Comparison of ENCODE assay signal across 8 cellular contexts in the genomic region with DNA sequence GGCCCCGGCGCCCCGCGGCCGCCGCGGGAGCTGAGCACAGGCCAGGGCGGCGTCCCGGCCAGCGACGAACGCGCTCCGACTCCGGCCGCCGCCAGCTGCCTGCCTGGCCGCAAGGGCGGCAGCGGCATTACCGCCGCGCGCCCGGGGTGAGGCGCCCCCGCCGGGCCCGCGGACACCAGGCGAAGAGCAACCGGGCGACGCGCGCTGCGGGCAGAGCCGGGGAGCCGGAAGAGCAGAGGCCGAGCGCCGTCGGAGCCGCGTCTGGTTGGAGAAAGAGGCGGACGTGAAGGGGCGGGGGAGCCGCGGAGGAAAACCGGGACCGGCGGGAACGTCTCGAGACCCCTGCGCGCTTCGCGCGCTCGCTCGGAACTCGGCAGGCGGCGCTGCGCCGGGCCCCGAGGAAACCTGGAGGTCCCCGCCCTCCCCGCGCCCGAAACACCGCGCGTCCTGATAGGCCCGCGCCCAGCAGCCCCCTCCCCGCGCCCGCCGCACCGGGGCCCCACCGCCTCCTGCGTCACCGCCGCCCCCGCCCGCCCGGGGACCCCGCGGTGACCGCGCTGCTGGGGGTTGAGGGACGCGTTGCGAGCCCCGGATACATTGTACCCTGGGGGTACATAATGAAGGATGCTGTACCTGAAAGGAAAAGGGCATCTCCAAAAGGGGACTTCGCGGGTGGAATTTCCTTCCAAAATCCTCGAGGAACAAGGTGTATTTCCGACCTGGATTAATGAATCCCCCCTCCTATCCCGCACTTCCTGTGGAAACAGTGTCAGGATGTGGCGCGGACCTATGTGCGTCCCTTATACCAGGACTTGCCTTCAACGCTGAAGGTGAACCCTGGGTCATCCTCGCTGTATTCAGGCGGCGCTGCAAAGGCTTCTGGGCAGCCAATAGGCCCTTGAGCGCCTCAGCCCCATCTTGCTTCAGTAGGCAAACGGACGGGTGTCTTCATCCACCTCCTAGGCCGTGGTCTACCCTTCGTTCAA. TPM values are rescaled to one million over a fixed set of nuclear protein-coding genes. Genes with fewer than 3 reads are reported as not detected.
A peak's percentile ranks its signal among the peaks of the same experiment; 100 is the strongest.
DNase-seq lines count a peak whose midpoint lies in the region; ATAC-seq and TF ChIP-seq lines count a peak whose summit lies in the region.

No MANE protein-coding gene starts in this region.

- DNase-seq in ELF-1 (ENCODE audit: low read depth, low spot score) (peak; percentile 84), Peyer's patch (peak; percentile 17 to 86 (median 77)), globus pallidus (ENCODE audit: low spot score) (peak; percentile 30), type B pancreatic cell (ENCODE audit: extremely low spot score, unreplicated experiment) (peak; percentile 85)
- peak; percentile 73 for DNase-seq in activated naive CD4-positive, alpha-beta T cell treated with anti-CD3 and anti-CD28 coated beads for 36 hours

- peaks cover 27% of the 10 kb centered on the region for H3K27me3 Mint-ChIP-seq in IgD-negative memory B cell
- peaks cover 38% of the 10 kb centered on the region for H3K27me3 Mint-ChIP-seq in activated naive CD4-positive, alpha-beta T cell treated with anti-CD3 and anti-CD28 coated beads for 36 hours (ENCODE audit: low read depth)
- H3K27me3 Mint-ChIP-seq in type B pancreatic cell: no peaks in the 10 kb centered on the region

- H3K4me3 ChIP-seq in Peyer's patch: peak overlapping the region; percentile 49 to 80 (median 66)
- peak overlapping the region; percentile 65 for H3K4me3 ChIP-seq in neutrophil (ENCODE audit: low read depth in 1 of 2, low read length in 1 of 2)

- CTCF ChIA-PET in activated naive CD4-positive, alpha-beta T cell treated with anti-CD3 and anti-CD28 coated beads for 36 hours (lab: Charles Lee): interaction anchor here (1.0 to 2.2 kb wide), 3 partner anchors 7 to 39 kb away, joined by 3 to 5 read pairs (median 3); no protein-coding TSS in a partner anchor

- intact Hi-C loops in activated naive CD4-positive, alpha-beta T cell treated with anti-CD3 and anti-CD28 coated beads for 36 hours (cut with micrococcal nuclease): loop anchor here (1.0 to 10.0 kb wide), 6 partner anchors 26 to 407 kb away; a partner anchor contains a TSS

- peaks cover 0 to 11% (median 5%) of the 10 kb centered on the region in 4 donors for H3K4me1 ChIP-seq in Peyer's patch
- H3K4me1 ChIP-seq in neutrophil (ENCODE audit: control insufficient read depth in 1 of 2, insufficient read depth in 1 of 2, low read depth in 1 of 2, low read length in 1 of 2): peaks cover 14 to 16% of the 10 kb centered on the region in 2 experiments

- peak in 4 of 6 experiments; percentile 28 to 73 (median 67) for TF ChIP-seq CTCF in Peyer's patch (IDR thresholded peaks at IDR 0.05)
- TF ChIP-seq CTCF in neutrophil (IDR thresholded peaks at IDR 0.05): no peak
- TF ChIP-seq CTCF in type B pancreatic cell (conservative IDR thresholded peaks at IDR 0.05): peak; percentile 56

- H3K27me3 ChIP-seq in Peyer's patch (no peaks in the 10 kb centered on the region), neutrophil (peaks cover 17% of the 10 kb centered on the region)

- H3K9me3 Mint-ChIP-seq in IgD-negative memory B cell (peaks cover 0 to 2% (median 0%) of the 10 kb centered on the region in 3 donors), type B pancreatic cell (no peaks in the 10 kb centered on the region)
- H3K9me3 Mint-ChIP-seq in activated naive CD4-positive, alpha-beta T cell treated with anti-CD3 and anti-CD28 coated beads for 36 hours: no peaks in the 10 kb centered on the region

- no peaks in the 10 kb centered on the region for H3K36me3 ChIP-seq in Peyer's patch
- H3K36me3 ChIP-seq in neutrophil: no peaks in the 10 kb centered on the region

- TF ChIP-seq POLR2A in Peyer's patch (IDR thresholded peaks at IDR 0.05): peak; percentile 43 to 69

- H3K4me1 Mint-ChIP-seq in IgD-negative memory B cell: peaks cover 3 to 10% (median 6%) of the 10 kb centered on the region in 3 donors
- H3K4me1 Mint-ChIP-seq in activated naive CD4-positive, alpha-beta T cell treated with anti-CD3 and anti-CD28 coated beads for 36 hours (ENCODE audit: low read depth): peaks cover 16% of the 10 kb centered on the region
- H3K4me1 Mint-ChIP-seq in type B pancreatic cell (ENCODE audit: unreplicated experiment): peaks cover 35% of the 10 kb centered on the region

- H3K36me3 Mint-ChIP-seq in IgD-negative memory B cell (no peaks in the 10 kb centered on the region), type B pancreatic cell (peaks cover 3% of the 10 kb centered on the region)
- no peaks in the 10 kb centered on the region for H3K36me3 Mint-ChIP-seq in activated naive CD4-positive, alpha-beta T cell treated with anti-CD3 and anti-CD28 coated beads for 36 hours (ENCODE audit: low read depth)

- peak overlapping the region; percentile 80 to 94 (median 91) for H3K4me3 Mint-ChIP-seq in IgD-negative memory B cell
- peak overlapping the region; percentile 84 for H3K4me3 Mint-ChIP-seq in activated naive CD4-positive, alpha-beta T cell treated with anti-CD3 and anti-CD28 coated beads for 36 hours
- H3K4me3 Mint-ChIP-seq in type B pancreatic cell: peak overlapping the region; percentile 95

- H3K9me3 ChIP-seq in Peyer's patch (no peaks in the 10 kb centered on the region), neutrophil (no peaks in the 10 kb centered on the region)

- peak; percentile 75 for ATAC-seq in GM21529 (IDR thresholded peaks at IDR 0.05; ENCODE audit: unreplicated experiment)

- H3K27ac ChIP-seq in Peyer's patch: peak overlapping the region; percentile 42 to 90 (median 80)
- no peak overlapping the region for H3K27ac ChIP-seq in neutrophil

- peak overlapping the region in 1 of 3 donors; percentile 86 for H3K27ac Mint-ChIP-seq in IgD-negative memory B cell
- no peak overlapping the region for H3K27ac Mint-ChIP-seq in activated naive CD4-positive, alpha-beta T cell treated with anti-CD3 and anti-CD28 coated beads for 36 hours
- peak overlapping the region; percentile 96 for H3K27ac Mint-ChIP-seq in type B pancreatic cell

RNA-seq across cellular contexts. Expression of a gene that starts 1.0 kb away (rescaled TPM):
- polyA plus RNA-seq in IgD-negative memory B cell: not detected
- total RNA-seq in Peyer's patch (10 to 100 TPM in 1 of 4 donors, 1 to 10 TPM in 3; 5.0 to 20.7 (median 6.0) TPM), type B pancreatic cell (ENCODE audit: low replicate concordance) (35.9 and 47.5 TPM in 2 replicates)
- 1 to 10 TPM; 2.7 to 3.6 TPM for total RNA-seq in activated naive CD4-positive, alpha-beta T cell treated with anti-CD3 and anti-CD28 coated beads for 36 hours

Comparison
In these comparisons a context has a peak if more than half of its experiments do, and no peak if none do; other contexts are left out.
1. DNase-seq: peak in every context shown above with its lines; median percentile 85 in type B pancreatic cell; 84 in ELF-1; 77 in Peyer's patch; 73 in activated naive CD4-positive, alpha-beta T cell treated with anti-CD3 and anti-CD28 coated beads for 36 hours; 30 in globus pallidus.